9 cellular contexts compared by ENCODE assay signal in genomic region chr14:89283327-89284060, GRCh38.
DNase-seq lines count a peak whose midpoint lies in the region; ATAC-seq and TF ChIP-seq lines count a peak whose summit lies in the region.
"Had no signal": no experiment of that assay in that cellular context is flagged by ENCODE, and none has a peak within 500 bp of the region (broad histone marks: within the 10 kb centered on the region; RNA-seq: fewer than 3 reads in every experiment).

No MANE protein-coding gene starts in this region.

- peaks cover 20% of the 10 kb centered on the region for H3K4me1 Mint-ChIP-seq in chondrocyte (ENCODE audit: low read depth)
- H3K4me1 Mint-ChIP-seq in endodermal cell: peaks cover 4% of the 10 kb centered on the region

- WGBS in endodermal cell (ENCODE audit: insufficient coverage in 1 of 2, insufficient read length in 1 of 2), 2 experiments: 90 to 91% methylated on average over 1 to 5 of the region's 6 CpGs

- H3K9me3 Mint-ChIP-seq in chondrocyte (ENCODE audit: low read depth): no peaks in the 10 kb centered on the region
- H3K9me3 Mint-ChIP-seq in endodermal cell: no peaks in the 10 kb centered on the region

- TF ChIP-seq CTCF in chondrocyte (IDR thresholded peaks at IDR 0.05) (no peak), endodermal cell (conservative IDR thresholded peaks at IDR 0.05) (no peak)

- H3K36me3 ChIP-seq in endodermal cell (ENCODE audit: control insufficient read depth, insufficient read depth, low read length): peaks cover 4% of the 10 kb centered on the region

- peak; percentile 89 for ATAC-seq in GM18498 (IDR thresholded peaks at IDR 0.05; ENCODE audit: unreplicated experiment)
- peak; percentile 95 for ATAC-seq in GM21390 (IDR thresholded peaks at IDR 0.05; ENCODE audit: unreplicated experiment)
- peak; percentile 82 for ATAC-seq in HG03432 (IDR thresholded peaks at IDR 0.05; ENCODE audit: unreplicated experiment)

- H3K4me3 Mint-ChIP-seq in chondrocyte (ENCODE audit: unreplicated experiment): no peak overlapping the region
- H3K4me3 Mint-ChIP-seq in endodermal cell: no peak overlapping the region

- H3K4me3 ChIP-seq in endodermal cell (ENCODE audit: low read length): no peak overlapping the region
- H3K4me3 ChIP-seq: skin epidermis had no signal

- H3K27ac Mint-ChIP-seq in chondrocyte (ENCODE audit: unreplicated experiment): peak overlapping the region; percentile 29
- no peak overlapping the region for H3K27ac Mint-ChIP-seq in endodermal cell

- H3K9me3 ChIP-seq in endodermal cell (ENCODE audit: control insufficient read depth, low read length): no peaks in the 10 kb centered on the region

- DNase-seq in chondrocyte (ENCODE audit: low spot score) (no peak), NCI-H2171 (lab: John Stamatoyannopoulos, UW) (no peak), NCI-H446 (lab: John Stamatoyannopoulos, UW) (no peak), endodermal cell (no peak)
- DNase-seq in effector CD8-positive, alpha-beta T cell (lab: John Stamatoyannopoulos, UW): no peak

- H3K36me3 Mint-ChIP-seq in chondrocyte (ENCODE audit: low read depth) (peaks cover 4% of the 10 kb centered on the region), endodermal cell (ENCODE audit: low read depth) (peaks cover 22% of the 10 kb centered on the region)

- H3K9ac ChIP-seq in endodermal cell (ENCODE audit: extremely low read depth, low read length, poor library complexity, severe bottlenecking): no peak overlapping the region

- H3K27me3 ChIP-seq in endodermal cell (ENCODE audit: control insufficient read depth, insufficient read depth, low read length, poor library complexity, severe bottlenecking): no peaks in the 10 kb centered on the region

- no peaks in the 10 kb centered on the region for H3K4me1 ChIP-seq in endodermal cell (ENCODE audit: control insufficient read depth, insufficient read depth, low read length)

- no peaks in the 10 kb centered on the region for H3K27me3 Mint-ChIP-seq in chondrocyte (ENCODE audit: low read depth)
- no peaks in the 10 kb centered on the region for H3K27me3 Mint-ChIP-seq in endodermal cell (ENCODE audit: insufficient read depth)

- H3K27ac ChIP-seq in endodermal cell (ENCODE audit: low read depth, low read length): no peak overlapping the region
- H3K27ac ChIP-seq: skin epidermis had no signal
